ENCODE assay signal across 8 cellular contexts in genomic region chr10:133260895-133261725, GRCh38. TPM values are rescaled to one million over a fixed set of nuclear protein-coding genes. Genes with fewer than 3 reads are reported as not detected.
A peak's percentile ranks its signal among the peaks of the same experiment; 100 is the strongest.
DNase-seq lines count a peak whose midpoint lies in the region; ATAC-seq and TF ChIP-seq lines count a peak whose summit lies in the region.

No MANE protein-coding gene starts in this region.

- peak overlapping the region; percentile 98 for H3K4me2 ChIP-seq in BLaER1
- peak overlapping the region; percentile 92 for H3K4me2 ChIP-seq in hepatocyte
- peak overlapping the region; percentile 80 for H3K4me2 ChIP-seq in skeletal muscle satellite cell (ENCODE audit: low read length)

- H3K27me3 ChIP-seq in BLaER1, result peaks cover 14% of the 10 kb centered on the region
- H3K27me3 ChIP-seq in adipocyte (replicated peaks; ENCODE audit: control insufficient read depth, insufficient read depth, low read length), result no peaks in the 10 kb centered on the region
- no peaks in the 10 kb centered on the region for H3K27me3 ChIP-seq in hepatocyte
- no peaks in the 10 kb centered on the region for H3K27me3 ChIP-seq in skeletal muscle satellite cell (ENCODE audit: control insufficient read depth, insufficient read depth, low read length)

- peak; percentile 68 for DNase-seq in adipocyte (ENCODE audit: low read depth)
- DNase-seq in hepatocyte (ENCODE audit: low spot score), result peak; percentile 60
- no peak for DNase-seq in islet precursor cell

- 37% methylated on average over 41 of the region's 50 CpGs for WGBS in hepatocyte (ENCODE audit: low lambda C conversion rate, missing lambda C conversion rate)

- H3K36me3 ChIP-seq in BLaER1 (no peaks in the 10 kb centered on the region), adipocyte (ENCODE audit: control insufficient read depth, insufficient read depth, low read length, severe bottlenecking) (no peaks in the 10 kb centered on the region), hepatocyte (replicated peaks; ENCODE audit: insufficient read depth, low read depth) (no peaks in the 10 kb centered on the region), skeletal muscle satellite cell (ENCODE audit: insufficient read depth, low read length) (no peaks in the 10 kb centered on the region)

- H3K27ac ChIP-seq in BLaER1 (peak overlapping the region; percentile 85), hepatocyte (peak overlapping the region; percentile 66)

- H3K9me2 ChIP-seq in hepatocyte (replicated peaks; ENCODE audit: insufficient read depth), result no peaks in the 10 kb centered on the region

- H3K9ac ChIP-seq in BLaER1, result peak overlapping the region; percentile 79
- H3K9ac ChIP-seq in adipocyte (ENCODE audit: low read length), result peak overlapping the region; percentile 80
- H3K9ac ChIP-seq in skeletal muscle satellite cell (ENCODE audit: low read depth, low read length), result peak overlapping the region; percentile 77

- peaks cover 31% of the 10 kb centered on the region for H4K20me1 ChIP-seq in BLaER1
- H4K20me1 ChIP-seq in hepatocyte (ENCODE audit: insufficient read depth, poor library complexity, severe bottlenecking), result no peaks in the 10 kb centered on the region

- TF ChIP-seq CTCF in hepatocyte (IDR thresholded peaks at IDR 0.05; ENCODE audit: poor library complexity), result no peak

- no peaks in the 10 kb centered on the region for H3K9me3 ChIP-seq in BLaER1
- H3K9me3 ChIP-seq in adipocyte (ENCODE audit: control insufficient read depth, low read length), result no peaks in the 10 kb centered on the region
- no peaks in the 10 kb centered on the region for H3K9me3 ChIP-seq in hepatocyte (ENCODE audit: low read depth)
- H3K9me3 ChIP-seq in skeletal muscle satellite cell (replicated peaks; ENCODE audit: low read length), result no peaks in the 10 kb centered on the region

- peak overlapping the region; percentile 70 for H3K4me3 ChIP-seq in BLaER1
- H3K4me3 ChIP-seq in adipocyte (ENCODE audit: low read length), result peak overlapping the region; percentile 76
- peak overlapping the region; percentile 96 for H3K4me3 ChIP-seq in hepatocyte
- H3K4me3 ChIP-seq in skeletal muscle satellite cell (ENCODE audit: low read length), result peak overlapping the region; percentile 72

- H3K79me2 ChIP-seq in hepatocyte, result no peaks in the 10 kb centered on the region

- peak overlapping the region; percentile 62 for H2AFZ ChIP-seq in hepatocyte

- ATAC-seq in GM19023 (IDR thresholded peaks at IDR 0.05; ENCODE audit: unreplicated experiment) (peak; percentile 62), HG03139 (IDR thresholded peaks at IDR 0.05; ENCODE audit: unreplicated experiment) (peak; percentile 33), SK-N-SH treated with all-trans-retinoic acid at 6 μM for 48 hours (peak; percentile 35)

- H3K4me1 ChIP-seq in BLaER1 (peaks cover 76% of the 10 kb centered on the region), adipocyte (ENCODE audit: control insufficient read depth, insufficient read depth, low read length) (peaks cover 39% of the 10 kb centered on the region), hepatocyte (ENCODE audit: insufficient read depth) (peaks cover 17% of the 10 kb centered on the region), skeletal muscle satellite cell (ENCODE audit: control insufficient read depth, insufficient read depth, low read length) (peaks cover 44% of the 10 kb centered on the region)

TF ChIP-seq in SK-N-SH treated with all-trans-retinoic acid at 6 μM for 48 hours, 23 proteins besides CTCF, POLR2A, EP300 and RAD21:
- TF ChIP-seq ZC3H10 (CRISPR knock-in tag; IDR thresholded peaks at IDR 0.05) (no peak), GLIS3 (CRISPR knock-in tag; IDR thresholded peaks at IDR 0.05) (no peak), ZFP30 (CRISPR knock-in tag; IDR thresholded peaks at IDR 0.05) (no peak), CSRNP3 (CRISPR knock-in tag; IDR thresholded peaks at IDR 0.05) (no peak), ZNF8 (CRISPR knock-in tag; IDR thresholded peaks at IDR 0.05) (no peak), ISL1 (CRISPR knock-in tag; IDR thresholded peaks at IDR 0.05) (no peak), ARNTL (CRISPR knock-in tag; IDR thresholded peaks at IDR 0.05; ENCODE audit: borderline replicate concordance, low read depth) (no peak), ZFP3 (CRISPR knock-in tag; IDR thresholded peaks at IDR 0.05) (no peak), BACH2 (CRISPR knock-in tag; IDR thresholded peaks at IDR 0.05; ENCODE audit: borderline replicate concordance) (no peak), RARB (CRISPR knock-in tag; IDR thresholded peaks at IDR 0.05) (no peak), CSDC2 (CRISPR knock-in tag; IDR thresholded peaks at IDR 0.05) (no peak)
- TF ChIP-seq, protein P1, sequence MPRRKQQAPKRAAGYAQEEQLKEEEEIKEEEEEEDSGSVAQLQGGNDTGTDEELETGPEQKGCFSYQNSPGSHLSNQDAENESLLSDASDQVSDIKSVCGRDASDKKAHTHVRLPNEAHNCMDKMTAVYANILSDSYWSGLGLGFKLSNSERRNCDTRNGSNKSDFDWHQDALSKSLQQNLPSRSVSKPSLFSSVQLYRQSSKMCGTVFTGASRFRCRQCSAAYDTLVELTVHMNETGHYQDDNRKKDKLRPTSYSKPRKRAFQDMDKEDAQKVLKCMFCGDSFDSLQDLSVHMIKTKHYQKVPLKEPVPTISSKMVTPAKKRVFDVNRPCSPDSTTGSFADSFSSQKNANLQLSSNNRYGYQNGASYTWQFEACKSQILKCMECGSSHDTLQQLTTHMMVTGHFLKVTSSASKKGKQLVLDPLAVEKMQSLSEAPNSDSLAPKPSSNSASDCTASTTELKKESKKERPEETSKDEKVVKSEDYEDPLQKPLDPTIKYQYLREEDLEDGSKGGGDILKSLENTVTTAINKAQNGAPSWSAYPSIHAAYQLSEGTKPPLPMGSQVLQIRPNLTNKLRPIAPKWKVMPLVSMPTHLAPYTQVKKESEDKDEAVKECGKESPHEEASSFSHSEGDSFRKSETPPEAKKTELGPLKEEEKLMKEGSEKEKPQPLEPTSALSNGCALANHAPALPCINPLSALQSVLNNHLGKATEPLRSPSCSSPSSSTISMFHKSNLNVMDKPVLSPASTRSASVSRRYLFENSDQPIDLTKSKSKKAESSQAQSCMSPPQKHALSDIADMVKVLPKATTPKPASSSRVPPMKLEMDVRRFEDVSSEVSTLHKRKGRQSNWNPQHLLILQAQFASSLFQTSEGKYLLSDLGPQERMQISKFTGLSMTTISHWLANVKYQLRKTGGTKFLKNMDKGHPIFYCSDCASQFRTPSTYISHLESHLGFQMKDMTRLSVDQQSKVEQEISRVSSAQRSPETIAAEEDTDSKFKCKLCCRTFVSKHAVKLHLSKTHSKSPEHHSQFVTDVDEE (CRISPR knock-in tag; IDR thresholded peaks at IDR 0.05), result no peak
- TF ChIP-seq, protein P2, sequence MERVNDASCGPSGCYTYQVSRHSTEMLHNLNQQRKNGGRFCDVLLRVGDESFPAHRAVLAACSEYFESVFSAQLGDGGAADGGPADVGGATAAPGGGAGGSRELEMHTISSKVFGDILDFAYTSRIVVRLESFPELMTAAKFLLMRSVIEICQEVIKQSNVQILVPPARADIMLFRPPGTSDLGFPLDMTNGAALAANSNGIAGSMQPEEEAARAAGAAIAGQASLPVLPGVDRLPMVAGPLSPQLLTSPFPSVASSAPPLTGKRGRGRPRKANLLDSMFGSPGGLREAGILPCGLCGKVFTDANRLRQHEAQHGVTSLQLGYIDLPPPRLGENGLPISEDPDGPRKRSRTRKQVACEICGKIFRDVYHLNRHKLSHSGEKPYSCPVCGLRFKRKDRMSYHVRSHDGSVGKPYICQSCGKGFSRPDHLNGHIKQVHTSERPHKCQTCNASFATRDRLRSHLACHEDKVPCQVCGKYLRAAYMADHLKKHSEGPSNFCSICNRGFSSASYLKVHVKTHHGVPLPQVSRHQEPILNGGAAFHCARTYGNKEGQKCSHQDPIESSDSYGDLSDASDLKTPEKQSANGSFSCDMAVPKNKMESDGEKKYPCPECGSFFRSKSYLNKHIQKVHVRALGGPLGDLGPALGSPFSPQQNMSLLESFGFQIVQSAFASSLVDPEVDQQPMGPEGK (CRISPR knock-in tag; IDR thresholded peaks at IDR 0.05; ENCODE audit: borderline replicate concordance), result no peak
- TF ChIP-seq, protein P3, sequence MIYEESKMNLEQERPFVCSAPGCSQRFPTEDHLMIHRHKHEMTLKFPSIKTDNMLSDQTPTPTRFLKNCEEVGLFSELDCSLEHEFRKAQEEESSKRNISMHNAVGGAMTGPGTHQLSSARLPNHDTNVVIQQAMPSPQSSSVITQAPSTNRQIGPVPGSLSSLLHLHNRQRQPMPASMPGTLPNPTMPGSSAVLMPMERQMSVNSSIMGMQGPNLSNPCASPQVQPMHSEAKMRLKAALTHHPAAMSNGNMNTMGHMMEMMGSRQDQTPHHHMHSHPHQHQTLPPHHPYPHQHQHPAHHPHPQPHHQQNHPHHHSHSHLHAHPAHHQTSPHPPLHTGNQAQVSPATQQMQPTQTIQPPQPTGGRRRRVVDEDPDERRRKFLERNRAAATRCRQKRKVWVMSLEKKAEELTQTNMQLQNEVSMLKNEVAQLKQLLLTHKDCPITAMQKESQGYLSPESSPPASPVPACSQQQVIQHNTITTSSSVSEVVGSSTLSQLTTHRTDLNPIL (CRISPR knock-in tag; IDR thresholded peaks at IDR 0.05; ENCODE audit: low read depth), result no peak

RNA-seq across cellular contexts. Expression of gene ADAM8, which starts 15.6 kb away (rescaled TPM):
- 1.9 and 5.1 TPM in 2 replicates for total RNA-seq in hepatocyte
- 3.0 and 5.4 TPM in 2 replicates for polyA plus RNA-seq in hepatocyte
- under 0.01 and 0.44 TPM in 2 replicates for total RNA-seq in skeletal muscle satellite cell (2012; rRNA removed)

RNA-seq across cellular contexts. Expression of gene VENTX, which starts 23.5 kb away (rescaled TPM):
- not detected in 2 replicates for total RNA-seq in hepatocyte
- not detected in 2 replicates for polyA plus RNA-seq in hepatocyte
- total RNA-seq in skeletal muscle satellite cell (2012; rRNA removed), result not detected in 2 replicates

RNA-seq across cellular contexts. Expression of gene UTF1, which starts 31.1 kb away (rescaled TPM):
- total RNA-seq in hepatocyte, result not detected in 2 replicates
- polyA plus RNA-seq in hepatocyte, result not detected in 2 replicates
- not detected in 2 replicates for total RNA-seq in skeletal muscle satellite cell (2012; rRNA removed)

RNA-seq across cellular contexts. Expression of gene TUBGCP2, which starts 47.6 kb away (rescaled TPM):
- total RNA-seq in hepatocyte, result 39.9 and 44.8 TPM in 2 replicates
- 51.5 and 54.7 TPM in 2 replicates for polyA plus RNA-seq in hepatocyte
- total RNA-seq in skeletal muscle satellite cell (2012; rRNA removed), result 53.0 and 58.1 TPM in 2 replicates

RNA-seq across cellular contexts. Expression of gene ZNF511, which starts 47.6 kb away (rescaled TPM):
- 26.1 and 36.9 TPM in 2 replicates for total RNA-seq in hepatocyte
- polyA plus RNA-seq in hepatocyte, result 48.5 and 56.9 TPM in 2 replicates
- 28.6 and 33.9 TPM in 2 replicates for total RNA-seq in skeletal muscle satellite cell (2012; rRNA removed)
